Comparison of ENCODE assay signal across 1 cellular context in genomic region chr19:18306903-18307681, GRCh38.
TF ChIP-seq lines count a peak whose summit lies in the region.

No MANE protein-coding gene starts in this region.

TF ChIP-seq in GM23338, 12 proteins besides CTCF, POLR2A, EP300 and RAD21 (continued from another document):
- no peak for TF ChIP-seq ZNF462 (CRISPR knock-in tag; IDR thresholded peaks at IDR 0.05)
